Comparison of ENCODE assay signal across 8 cellular contexts in genomic region chr1:216310776-216311175, GRCh38.
DNase-seq lines count a peak whose midpoint lies in the region; ATAC-seq and TF ChIP-seq lines count a peak whose summit lies in the region.

No MANE protein-coding gene starts in this region.

- TF ChIP-seq POLR2A in GM18505 (IDR thresholded peaks at IDR 0.05; ENCODE audit: borderline replicate concordance, extremely low read depth, insufficient read depth, insufficient read length): no peak

- ATAC-seq in GM18505 (IDR thresholded peaks at IDR 0.05; ENCODE audit: unreplicated experiment): peak; percentile 60
- ATAC-seq in HG02763 (IDR thresholded peaks at IDR 0.05; ENCODE audit: unreplicated experiment): no peak

- peak; percentile 77 for DNase-seq in A172 (ENCODE audit: low spot score)
- peak; percentile 37 for DNase-seq in NCI-H2029 treated with DMSO at 0.1 percent for 48 hours (lab: John Stamatoyannopoulos, UW)
- DNase-seq in astrocyte of the hippocampus (ENCODE audit: low read depth, low spot score): peak; percentile 60
- DNase-seq in myocyte (ENCODE audit: low read depth): peak; percentile 40
- no peak for DNase-seq in activated naive CD4-positive, alpha-beta T cell treated with anti-CD3 and anti-CD28 coated beads, Interleukin-2, amount 50 U/mL, for 16 hours
- DNase-seq in activated T-cell treated with anti-CD3 and anti-CD28 coated beads for 4 hours: no peak

Comparison
In these comparisons a context has a peak if more than half of its experiments do, and no peak if none do; other contexts are left out.
1. DNase-seq: peak in A172 (single experiment), NCI-H2029 treated with DMSO at 0.1 percent for 48 hours (single experiment), astrocyte of the hippocampus (single experiment) and myocyte (single experiment); none in activated naive CD4-positive, alpha-beta T cell treated with anti-CD3 and anti-CD28 coated beads, Interleukin-2, amount 50 U/mL, for 16 hours (single experiment) and activated T-cell treated with anti-CD3 and anti-CD28 coated beads for 4 hours (single experiment).